In genomic region chr16:28202147-28202746, GRCh38 we compare ENCODE assay signal across 2 cellular contexts.
TF ChIP-seq lines count a peak whose summit lies in the region.

No MANE protein-coding gene starts in this region.

TF ChIP-seq in GM23338, 12 proteins besides CTCF, POLR2A, EP300 and RAD21 (continued from another document):
- TF ChIP-seq ZNF462 (CRISPR knock-in tag; IDR thresholded peaks at IDR 0.05): no peak
- no peak for TF ChIP-seq NANOG (IDR thresholded peaks at IDR 0.05; ENCODE audit: borderline replicate concordance)
- no peak for TF ChIP-seq POLR2AphosphoS5 (IDR thresholded peaks at IDR 0.05; ENCODE audit: low read depth)
- no peak for TF ChIP-seq EZH2 (IDR thresholded peaks at IDR 0.05; ENCODE audit: low read depth, unreplicated experiment)
- no peak for TF ChIP-seq ZNF331 (CRISPR knock-in tag; IDR thresholded peaks at IDR 0.05; ENCODE audit: low read depth)
- no peak for TF ChIP-seq EZH2phosphoT487 (IDR thresholded peaks at IDR 0.05; ENCODE audit: unreplicated experiment)
- no peak for TF ChIP-seq REST (IDR thresholded peaks at IDR 0.05; ENCODE audit: unreplicated experiment)
- no peak for TF ChIP-seq JUNB (IDR thresholded peaks at IDR 0.05; ENCODE audit: unreplicated experiment)
- TF ChIP-seq CREB1 (CRISPR knock-in tag; IDR thresholded peaks at IDR 0.05; ENCODE audit: low read depth): no peak
- TF ChIP-seq ZNF114 (CRISPR knock-in tag; IDR thresholded peaks at IDR 0.05): no peak
- TF ChIP-seq STAT1 (IDR thresholded peaks at IDR 0.05; ENCODE audit: unreplicated experiment): no peak

TF ChIP-seq in WTC11, 78 proteins besides CTCF, POLR2A, EP300 and RAD21 (continued from another document):
- TF ChIP-seq NR1H2 (CRISPR knock-in tag; IDR thresholded peaks at IDR 0.05) (no peak), AR (CRISPR knock-in tag; IDR thresholded peaks at IDR 0.05) (no peak), ZNF671 (CRISPR knock-in tag; IDR thresholded peaks at IDR 0.05) (no peak), CDX4 (CRISPR knock-in tag; IDR thresholded peaks at IDR 0.05; ENCODE audit: borderline replicate concordance) (no peak), USF2 (CRISPR knock-in tag; IDR thresholded peaks at IDR 0.05) (no peak), ATF1 (CRISPR knock-in tag; IDR thresholded peaks at IDR 0.05) (no peak), ZSCAN18 (CRISPR knock-in tag; IDR thresholded peaks at IDR 0.05) (no peak), PRDM15 (CRISPR knock-in tag; IDR thresholded peaks at IDR 0.05) (no peak), OVOL2 (CRISPR knock-in tag; IDR thresholded peaks at IDR 0.05; ENCODE audit: borderline replicate concordance) (no peak)
